Comparison of ENCODE assay signal across 15 cellular contexts in genomic region chr9:34552606-34552981, GRCh38. TPM values are rescaled to one million over a fixed set of nuclear protein-coding genes. Genes with fewer than 3 reads are reported as not detected.
DNase-seq lines count a peak whose midpoint lies in the region; ATAC-seq and TF ChIP-seq lines count a peak whose summit lies in the region.
"Had no signal": no experiment of that assay in that cellular context is flagged by ENCODE, and none has a peak within 500 bp of the region (broad histone marks: within the 10 kb centered on the region; RNA-seq: fewer than 3 reads in every experiment).

No MANE protein-coding gene starts in this region.

- no peak for ATAC-seq in Right ventricle myocardium superior (ENCODE audit: poor library complexity)
- ATAC-seq in WTC11 = no peak
- no peak for ATAC-seq in GM19324 (IDR thresholded peaks at IDR 0.05; ENCODE audit: low FRiP score, unreplicated experiment)

- H3K27ac Mint-ChIP-seq in WTC11 = no peak overlapping the region

- POLR2A ChIA-PET in WTC11 (lab: Charles Lee) = no interaction called here

- intact Hi-C loops in cardiac septum (cut with DNase I) (no loop called here), Right ventricle myocardium superior (cut with DNase I) (no loop called here), posterior vena cava (cut with DNase I) (no loop called here)

- H3K4me1 Mint-ChIP-seq in WTC11 = peaks cover 24% of the 10 kb centered on the region

- H3K9me3 Mint-ChIP-seq in WTC11 = no peaks in the 10 kb centered on the region

- H3K4me3 Mint-ChIP-seq in WTC11 = no peak overlapping the region

- no peak for TF ChIP-seq CTCF in WTC11 (IDR thresholded peaks at IDR 0.05)

- H3K27me3 Mint-ChIP-seq in WTC11 (ENCODE audit: low read depth) = peaks cover 3% of the 10 kb centered on the region; the same call in 1 of the 2 replicates

- no peaks in the 10 kb centered on the region for H3K36me3 Mint-ChIP-seq in WTC11

- peak; percentile 49 for DNase-seq in cardiac septum (ENCODE audit: low spot score)
- no peak for DNase-seq in Right ventricle myocardium superior
- DNase-seq in kidney tubule cell (ENCODE audit: low spot score) = peak; percentile 25
- peak; percentile 60 for DNase-seq in posterior vena cava (ENCODE audit: low spot score)
- DNase-seq in WTC11 (ENCODE audit: low spot score) = no peak
- no peak for DNase-seq in SW 1271 (lab: John Stamatoyannopoulos, UW)
- no peak for DNase-seq in stimulated activated CD4-positive, alpha-beta T cell treated with anti-CD3 and anti-CD28 coated beads, Interleukin-12 subunit alpha, Interleukin-12 subunit beta, amount 100 ng/mL, for 4 hours
- DNase-seq: DMS53, GM23248, IMR-90, NCI-H1436, NCI-H2029 treated with DMSO at 0.1 percent for 48 hours, NCI-H524 had no signal

- CTCF ChIA-PET in WTC11 (lab: Charles Lee) = interaction anchor here (1.2 to 8.0 kb wide), 3 partner anchors 33 to 51 kb away, joined by 3 to 192 read pairs (median 16); no protein-coding TSS in a partner anchor

TF ChIP-seq in WTC11, 78 proteins besides CTCF, POLR2A, EP300 and RAD21:
- TF ChIP-seq JAZF1 (CRISPR knock-in tag; IDR thresholded peaks at IDR 0.05) = no peak
- no peak for TF ChIP-seq PRDM15 (CRISPR knock-in tag; IDR thresholded peaks at IDR 0.05)
- TF ChIP-seq CBFB (CRISPR knock-in tag; IDR thresholded peaks at IDR 0.05; ENCODE audit: low read depth) = no peak
- no peak for TF ChIP-seq E2F4 (CRISPR knock-in tag; IDR thresholded peaks at IDR 0.05; ENCODE audit: borderline replicate concordance, low read depth)
- TF ChIP-seq CREB1 (CRISPR knock-in tag; IDR thresholded peaks at IDR 0.05) = no peak
- no peak for TF ChIP-seq GABPB1 (CRISPR knock-in tag; IDR thresholded peaks at IDR 0.05)
- no peak for TF ChIP-seq NR1H2 (CRISPR knock-in tag; IDR thresholded peaks at IDR 0.05)
- TF ChIP-seq FOXP1 (CRISPR knock-in tag; IDR thresholded peaks at IDR 0.05; ENCODE audit: borderline replicate concordance) = no peak
- TF ChIP-seq ZNF121 (CRISPR knock-in tag; IDR thresholded peaks at IDR 0.05) = no peak
- no peak for TF ChIP-seq ZNF219 (CRISPR knock-in tag; IDR thresholded peaks at IDR 0.05; ENCODE audit: borderline replicate concordance)

RNA-seq across cellular contexts. Expression of gene ENHO, which starts 29.8 kb away (rescaled TPM):
- total RNA-seq in cardiac septum (1.3 TPM), Right ventricle myocardium superior (0.48 TPM), posterior vena cava (under 1 TPM; 0.24 to 0.74 TPM), WTC11 (2021) (26.9 to 28.3 TPM (median 27.9 TPM) in 3 replicates)
- total RNA-seq: GM12878, GM23248, IMR-90 had no signal

RNA-seq across cellular contexts. Expression of gene CNTFR, which starts 36.9 kb away (rescaled TPM):
- total RNA-seq in cardiac septum (1.1 TPM), Right ventricle myocardium superior (7.8 TPM), posterior vena cava (10 to 100 TPM in 1 of 2 donors, 1 to 10 TPM in 1; 7.0 to 15.5 TPM), WTC11 (2021) (8.7 to 18.0 TPM (median 9.9 TPM) in 3 replicates)
- total RNA-seq: GM12878, GM23248, IMR-90 had no signal

RNA-seq across cellular contexts. Expression of gene RPP25L, which starts 59.3 kb away (rescaled TPM):
- total RNA-seq in cardiac septum (39.4 TPM), Right ventricle myocardium superior (43.4 TPM), posterior vena cava (10 to 100 TPM in 1 of 2 donors, 1 to 10 TPM in 1; 5.1 to 10.8 TPM), WTC11 (2021) (24.5 to 35.9 TPM (median 31.4 TPM) in 3 replicates)

Comparison
In these comparisons a context has a peak if more than half of its experiments do, and no peak if none do; other contexts are left out.
1. DNase-seq: peak in cardiac septum (single experiment), kidney tubule cell (single experiment) and posterior vena cava (single experiment); none in Right ventricle myocardium superior (single experiment), WTC11 (single experiment), SW 1271 (0 of 2) and stimulated activated CD4-positive, alpha-beta T cell treated with anti-CD3 and anti-CD28 coated beads, Interleukin-12 subunit alpha, Interleukin-12 subunit beta, amount 100 ng/mL, for 4 hours (single experiment).
2. RNA of gene ENHO, which starts 29.8 kb away (total RNA-seq): 26.9 to 28.3 TPM in WTC11; 1.3 TPM in cardiac septum (single experiment), 0.24 to 0.74 TPM in posterior vena cava and 0.48 TPM in Right ventricle myocardium superior (single experiment); every median in the first group is over 10 times any median in the second.